13 cellular contexts compared by ENCODE assay signal in the genomic region with DNA sequence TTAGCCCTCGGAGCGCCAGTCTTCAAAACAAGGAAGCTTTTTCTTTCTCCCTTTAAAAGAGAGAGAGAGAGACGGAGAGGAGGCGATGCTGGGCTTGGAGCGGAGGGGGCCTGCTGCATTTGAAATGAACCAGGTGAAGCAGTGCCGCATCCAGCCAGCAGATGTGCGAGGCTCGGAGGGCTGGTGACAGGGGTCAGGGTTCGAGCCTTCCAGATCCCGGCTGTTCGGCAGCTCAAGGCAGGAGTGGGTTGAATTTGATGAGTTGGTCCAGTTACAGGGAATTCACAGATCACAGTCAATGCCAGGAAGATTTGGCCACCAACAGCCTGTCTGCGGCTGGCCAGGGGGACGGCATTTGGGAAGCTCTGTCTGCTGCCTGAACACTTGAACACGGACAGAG. TPM values are rescaled to one million over a fixed set of nuclear protein-coding genes. Genes with fewer than 3 reads are reported as not detected.
DNase-seq lines count a peak whose midpoint lies in the region; ATAC-seq and TF ChIP-seq lines count a peak whose summit lies in the region.
"Had no signal": no experiment of that assay in that cellular context is flagged by ENCODE, and none has a peak within 500 bp of the region (broad histone marks: within the 10 kb centered on the region; RNA-seq: fewer than 3 reads in every experiment).

No MANE protein-coding gene starts in this region.

- H3K9me3 ChIP-seq in vagina = no peaks in the 10 kb centered on the region
- H3K9me3 ChIP-seq: transverse colon had no signal

- H3K4me1 ChIP-seq in vagina = no peaks in the 10 kb centered on the region

- H3K9me3 Mint-ChIP-seq in natural killer cell = no peaks in the 10 kb centered on the region
- no peaks in the 10 kb centered on the region for H3K9me3 Mint-ChIP-seq in natural killer cell treated with Interleukin-12 subunit alpha and Interleukin-12 subunit beta and Interleukin-15 and Interleukin-18, amount 100 ng/mL, for 72 hours
- peaks cover 0 to 10% (median 0%) of the 10 kb centered on the region in 9 donors for H3K9me3 Mint-ChIP-seq in naive thymus-derived CD8-positive, alpha-beta T cell

- H3K4me1 Mint-ChIP-seq in natural killer cell = peaks cover 13% of the 10 kb centered on the region in 2 donors
- peaks cover 10 to 12% of the 10 kb centered on the region in 2 donors for H3K4me1 Mint-ChIP-seq in natural killer cell treated with Interleukin-12 subunit alpha and Interleukin-12 subunit beta and Interleukin-15 and Interleukin-18, amount 100 ng/mL, for 72 hours (ENCODE audit: low read depth in 2 of 2)
- H3K4me1 Mint-ChIP-seq in naive thymus-derived CD8-positive, alpha-beta T cell = peaks cover 4 to 16% (median 14%) of the 10 kb centered on the region in 4 donors

- H3K4me3 ChIP-seq in dorsolateral prefrontal cortex (peak overlapping the region; percentile 15 to 74 (median 53)), vagina (peak overlapping the region; percentile 1 to 7)
- H3K4me3 ChIP-seq: transverse colon had no signal

- H3K27me3 ChIP-seq in dorsolateral prefrontal cortex = no peaks in the 10 kb centered on the region
- no peaks in the 10 kb centered on the region for H3K27me3 ChIP-seq in vagina
- H3K27me3 ChIP-seq: transverse colon had no signal

- no peak for ATAC-seq in natural killer cell
- no peak for ATAC-seq in natural killer cell treated with Interleukin-12 subunit alpha and Interleukin-12 subunit beta and Interleukin-15 and Interleukin-18, amount 100 ng/mL, for 72 hours
- ATAC-seq in naive thymus-derived CD8-positive, alpha-beta T cell = no peak
- ATAC-seq in SK-N-SH treated with all-trans-retinoic acid at 6 μM for 48 hours = no peak

- DNase-seq in natural killer cell (no peak), dorsolateral prefrontal cortex (peak in 3 of 10 donors; percentile 14 to 43 (median 21)), vagina (ENCODE audit: extremely low spot score in 2 of 2) (no peak), NCI-H1092 treated with DMSO at 0.1 percent for 48 hours (lab: John Stamatoyannopoulos, UW) (no peak), iPS-NIHi7 (ENCODE audit: extremely low spot score) (no peak)
- DNase-seq in natural killer cell treated with Interleukin-12 subunit alpha and Interleukin-12 subunit beta and Interleukin-15 and Interleukin-18, amount 100 ng/mL, for 72 hours (ENCODE audit: low spot score) = no peak
- peak in 1 of 10 donors; percentile 41 for DNase-seq in naive thymus-derived CD8-positive, alpha-beta T cell
- DNase-seq: activated CD8-positive, alpha-beta memory T cell treated with anti-CD3 and anti-CD28 coated beads for 24 hours; activated effector memory CD4-positive, alpha-beta T cell treated with Interleukin-2 at 50 U/mL for 16 hours; NCI-H2029 treated with DMSO at 0.1 percent for 48 hours; transverse colon had no signal

- peak overlapping the region in 1 of 59 donors; percentile 19 for H3K27ac ChIP-seq in dorsolateral prefrontal cortex
- no peak overlapping the region for H3K27ac ChIP-seq in vagina
- H3K27ac ChIP-seq: transverse colon, VCaP had no signal

- H3K27ac Mint-ChIP-seq in natural killer cell = no peak overlapping the region
- H3K27ac Mint-ChIP-seq in natural killer cell treated with Interleukin-12 subunit alpha and Interleukin-12 subunit beta and Interleukin-15 and Interleukin-18, amount 100 ng/mL, for 72 hours = no peak overlapping the region
- peak overlapping the region in 5 of 10 donors; percentile 47 to 87 (median 57) for H3K27ac Mint-ChIP-seq in naive thymus-derived CD8-positive, alpha-beta T cell

- no peaks in the 10 kb centered on the region for H3K36me3 ChIP-seq in vagina
- H3K36me3 ChIP-seq: transverse colon had no signal

- no peaks in the 10 kb centered on the region for H3K36me3 Mint-ChIP-seq in natural killer cell
- no peaks in the 10 kb centered on the region for H3K36me3 Mint-ChIP-seq in natural killer cell treated with Interleukin-12 subunit alpha and Interleukin-12 subunit beta and Interleukin-15 and Interleukin-18, amount 100 ng/mL, for 72 hours
- H3K36me3 Mint-ChIP-seq in naive thymus-derived CD8-positive, alpha-beta T cell = peaks cover 0 to 2% (median 0%) of the 10 kb centered on the region in 3 donors

- intact Hi-C loops in natural killer cell (cut with micrococcal nuclease) = loop anchor here (10.0 kb wide), 1 partner anchor 204 kb away; no protein-coding TSS in a partner anchor
- intact Hi-C loops in dorsolateral prefrontal cortex (cut with DNase I) = no loop called here
- intact Hi-C loops in vagina (cut with DNase I) = no loop called here

- peaks cover 12 to 20% of the 10 kb centered on the region in 2 donors for H3K27me3 Mint-ChIP-seq in natural killer cell (ENCODE audit: low read depth in 2 of 2)
- H3K27me3 Mint-ChIP-seq in natural killer cell treated with Interleukin-12 subunit alpha and Interleukin-12 subunit beta and Interleukin-15 and Interleukin-18, amount 100 ng/mL, for 72 hours = peaks cover 0 to 13% of the 10 kb centered on the region in 2 donors
- peaks cover 0 to 4% (median 0%) of the 10 kb centered on the region in 5 donors for H3K27me3 Mint-ChIP-seq in naive thymus-derived CD8-positive, alpha-beta T cell

- TF ChIP-seq POLR2A in vagina (IDR thresholded peaks at IDR 0.05) = no peak

- H3K4me3 Mint-ChIP-seq in natural killer cell = peak overlapping the region; percentile 37
- H3K4me3 Mint-ChIP-seq in natural killer cell treated with Interleukin-12 subunit alpha and Interleukin-12 subunit beta and Interleukin-15 and Interleukin-18, amount 100 ng/mL, for 72 hours = no peak overlapping the region
- peak overlapping the region in 6 of 10 donors; percentile 12 to 91 (median 54) for H3K4me3 Mint-ChIP-seq in naive thymus-derived CD8-positive, alpha-beta T cell

- TF ChIP-seq CTCF in natural killer cell (IDR thresholded peaks at IDR 0.05) = no peak
- TF ChIP-seq CTCF in dorsolateral prefrontal cortex (IDR thresholded peaks at IDR 0.05 in 54 of 56, conservative IDR thresholded peaks at IDR 0.05 in 2 of 56; ENCODE audit: low read depth in 1 of 56, partially characterized antibody in 56 of 56) = no peak
- no peak for TF ChIP-seq CTCF in vagina (IDR thresholded peaks at IDR 0.05)

- POLR2A ChIA-PET in naive thymus-derived CD8-positive, alpha-beta T cell (lab: Charles Lee) = no interaction called here

TF ChIP-seq in SK-N-SH treated with all-trans-retinoic acid at 6 μM for 48 hours, 23 proteins besides CTCF, POLR2A, EP300 and RAD21:
- no peak for TF ChIP-seq ZC3H10 (CRISPR knock-in tag; IDR thresholded peaks at IDR 0.05)
- TF ChIP-seq, protein P1, sequence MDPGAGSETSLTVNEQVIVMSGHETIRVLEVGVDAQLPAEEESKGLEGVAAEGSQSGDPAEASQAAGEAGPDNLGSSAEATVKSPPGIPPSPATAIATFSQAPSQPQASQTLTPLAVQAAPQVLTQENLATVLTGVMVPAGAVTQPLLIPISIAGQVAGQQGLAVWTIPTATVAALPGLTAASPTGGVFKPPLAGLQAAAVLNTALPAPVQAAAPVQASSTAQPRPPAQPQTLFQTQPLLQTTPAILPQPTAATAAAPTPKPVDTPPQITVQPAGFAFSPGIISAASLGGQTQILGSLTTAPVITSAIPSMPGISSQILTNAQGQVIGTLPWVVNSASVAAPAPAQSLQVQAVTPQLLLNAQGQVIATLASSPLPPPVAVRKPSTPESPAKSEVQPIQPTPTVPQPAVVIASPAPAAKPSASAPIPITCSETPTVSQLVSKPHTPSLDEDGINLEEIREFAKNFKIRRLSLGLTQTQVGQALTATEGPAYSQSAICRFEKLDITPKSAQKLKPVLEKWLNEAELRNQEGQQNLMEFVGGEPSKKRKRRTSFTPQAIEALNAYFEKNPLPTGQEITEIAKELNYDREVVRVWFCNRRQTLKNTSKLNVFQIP (CRISPR knock-in tag; IDR thresholded peaks at IDR 0.05; ENCODE audit: borderline replicate concordance, low read depth) = no peak
- no peak for TF ChIP-seq ZFP3 (CRISPR knock-in tag; IDR thresholded peaks at IDR 0.05)
- TF ChIP-seq ARNTL (CRISPR knock-in tag; IDR thresholded peaks at IDR 0.05; ENCODE audit: borderline replicate concordance, low read depth) = no peak
TF ChIP-seq in SK-N-SH treated with all-trans-retinoic acid at 6 μM for 48 hours: peak in this region for 0.

RNA-seq across cellular contexts. Expression of a gene that starts 48.6 kb away (rescaled TPM):
- 10 to 100 TPM; 27.4 to 29.4 (median 28.5) TPM for total RNA-seq in natural killer cell
- total RNA-seq in natural killer cell treated with Interleukin-12 subunit alpha and Interleukin-12 subunit beta and Interleukin-15 and Interleukin-18, amount 100 ng/mL, for 72 hours = 10 to 100 TPM; 20.0 to 23.0 TPM
- total RNA-seq in dorsolateral prefrontal cortex = 10 to 100 TPM; 32.1 to 76.5 (median 56.0) TPM
- 10 to 100 TPM; 34.7 to 35.1 TPM for total RNA-seq in naive thymus-derived CD8-positive, alpha-beta T cell
- polyA plus RNA-seq in naive thymus-derived CD8-positive, alpha-beta T cell = 10 to 100 TPM; 14.7 to 28.5 (median 19.6) TPM
- total RNA-seq in vagina = 16.0 TPM

RNA-seq across cellular contexts. Expression of a gene that starts 50.3 kb away (rescaled TPM):
- 10 to 100 TPM; 44.3 to 51.6 (median 44.8) TPM for total RNA-seq in natural killer cell
- total RNA-seq in natural killer cell treated with Interleukin-12 subunit alpha and Interleukin-12 subunit beta and Interleukin-15 and Interleukin-18, amount 100 ng/mL, for 72 hours = 10 to 100 TPM; 19.8 to 21.0 TPM
- total RNA-seq in dorsolateral prefrontal cortex = 10 to 100 TPM; 24.7 to 83.6 (median 37.5) TPM
- 10 to 100 TPM; 32.8 to 33.6 TPM for total RNA-seq in naive thymus-derived CD8-positive, alpha-beta T cell
- polyA plus RNA-seq in naive thymus-derived CD8-positive, alpha-beta T cell = 1 to 10 TPM; 2.8 to 7.1 (median 3.7) TPM
- 23.3 TPM for total RNA-seq in vagina
